Comparison of ENCODE assay signal across 18 cellular contexts in the genomic region with DNA sequence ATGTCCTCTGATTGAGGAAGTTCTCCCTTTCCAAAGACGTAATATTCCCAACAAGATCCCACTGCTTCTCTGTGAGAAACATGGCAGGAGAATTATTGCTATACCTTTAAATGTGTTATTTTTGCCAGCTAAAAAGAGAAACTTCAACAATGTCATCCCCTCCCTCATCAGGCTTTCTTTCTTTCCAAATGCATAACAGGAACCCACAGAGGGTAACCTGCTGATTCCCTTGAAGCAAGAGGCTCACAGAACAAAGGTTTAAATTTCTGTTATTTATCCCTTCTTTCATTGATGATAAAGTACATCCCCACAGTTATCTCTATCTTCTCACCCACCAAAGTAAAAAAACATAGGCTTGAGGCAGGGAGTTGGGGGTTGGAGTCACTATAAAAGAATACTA.
"Had no signal": no experiment of that assay in that cellular context is flagged by ENCODE, and none has a peak within 500 bp of the region (broad histone marks: within the 10 kb centered on the region; RNA-seq: fewer than 3 reads in every experiment).

No MANE protein-coding gene starts in this region.

- H3K27ac ChIP-seq: dorsolateral prefrontal cortex, epithelial cell of prostate, esophagus muscularis mucosa, gastroesophageal sphincter, neutrophil, stomach had no signal

- H3K4me3 ChIP-seq: dorsolateral prefrontal cortex, esophagus muscularis mucosa, gastroesophageal sphincter, stomach had no signal

- H3K27ac Mint-ChIP-seq: naive B cell, nephron had no signal

- H3K36me3 ChIP-seq: esophagus muscularis mucosa, gastroesophageal sphincter, neutrophil, stomach had no signal

- DNase-seq: cortex of kidney; dorsolateral prefrontal cortex; effector memory CD4-positive, alpha-beta T cell; glutamatergic neuron; kidney glomerular epithelial cell; naive B cell; posterior cingulate gyrus; stimulated activated CD4-positive, alpha-beta T cell treated with anti-CD3 and anti-CD28 coated beads, Interleukin-2, amount 100 ng/mL, for 24 hours; stimulated activated CD4-positive, alpha-beta T cell treated with anti-CD3 and anti-CD28 coated beads, Interleukin-4, amount 100 ng/mL, for 4 hours; stimulated activated naive CD4-positive, alpha-beta T cell; stomach; substantia nigra; trophoblast cell had no signal

- H3K4me3 Mint-ChIP-seq: naive B cell, nephron had no signal

- H3K4me1 Mint-ChIP-seq: naive B cell, nephron had no signal

- H3K9me3 ChIP-seq: esophagus muscularis mucosa, gastroesophageal sphincter, neutrophil, stomach had no signal

- H3K36me3 Mint-ChIP-seq: naive B cell had no signal

- H3K9me3 Mint-ChIP-seq: naive B cell, nephron had no signal

- H3K27me3 ChIP-seq: dorsolateral prefrontal cortex, esophagus muscularis mucosa, gastroesophageal sphincter, neutrophil, stomach had no signal

- H3K4me1 ChIP-seq: esophagus muscularis mucosa, gastroesophageal sphincter, stomach had no signal
